ENCODE assay signal across 11 cellular contexts in genomic region chr4:121256887-121257426, GRCh38.
DNase-seq lines count a peak whose midpoint lies in the region; ATAC-seq and TF ChIP-seq lines count a peak whose summit lies in the region.
"Had no signal": no experiment of that assay in that cellular context is flagged by ENCODE, and none has a peak within 500 bp of the region (broad histone marks: within the 10 kb centered on the region; RNA-seq: fewer than 3 reads in every experiment).

No MANE protein-coding gene starts in this region.

- no peak for DNase-seq in activated CD8-positive, alpha-beta T cell treated with anti-CD3 and anti-CD28 coated beads, Interleukin-2, amount 10 ng/mL, durations not matched to agents 7 days and 5 days
- no peak for DNase-seq in naive thymus-derived CD8-positive, alpha-beta T cell
- DNase-seq in progenitor cell of endocrine pancreas (ENCODE audit: low spot score, unreplicated experiment) (no peak), foreskin melanocyte (no peak), nucleus accumbens (lab: John Stamatoyannopoulos, UW) (no peak)
- DNase-seq: activated B cell treated with CpG ODN at 0.5 μM for 24 hours, DMS79, SHP77, sigmoid colon had no signal

- H3K4me1 Mint-ChIP-seq in activated CD8-positive, alpha-beta T cell treated with anti-CD3 and anti-CD28 coated beads, Interleukin-2, amount 10 ng/mL, durations not matched to agents 7 days and 5 days (ENCODE audit: low read depth): peaks cover 58% of the 10 kb centered on the region
- peaks cover 14 to 52% (median 46%) of the 10 kb centered on the region in 4 donors for H3K4me1 Mint-ChIP-seq in naive thymus-derived CD8-positive, alpha-beta T cell
- H3K4me1 Mint-ChIP-seq in progenitor cell of endocrine pancreas (ENCODE audit: low read depth): no peaks in the 10 kb centered on the region
- H3K4me1 Mint-ChIP-seq: activated B cell treated with CpG ODN at 0.5 μM for 24 hours had no signal

- TF ChIP-seq CTCF in progenitor cell of endocrine pancreas (IDR thresholded peaks at IDR 0.05; ENCODE audit: unreplicated experiment): no peak

- CTCF ChIA-PET in activated CD8-positive, alpha-beta T cell treated with anti-CD3 and anti-CD28 coated beads, Interleukin-2, amount 10 ng/mL, durations not matched to agents 7 days and 5 days (lab: Charles Lee): interaction anchor here (0.7 to 1.7 kb wide), 3 partner anchors 51 to 65 kb away, joined by 3 to 5 read pairs (median 4); no protein-coding TSS in a partner anchor

- POLR2A ChIA-PET in activated CD8-positive, alpha-beta T cell treated with anti-CD3 and anti-CD28 coated beads, Interleukin-2, amount 10 ng/mL, durations not matched to agents 7 days and 5 days (lab: Charles Lee): interaction anchor here (0.8 kb wide), 2 partner anchors 38 to 51 kb away, joined by 3 read pairs; no protein-coding TSS in a partner anchor
- POLR2A ChIA-PET in naive thymus-derived CD8-positive, alpha-beta T cell (lab: Charles Lee): no interaction called here

- no peak overlapping the region for H3K4me3 Mint-ChIP-seq in activated CD8-positive, alpha-beta T cell treated with anti-CD3 and anti-CD28 coated beads, Interleukin-2, amount 10 ng/mL, durations not matched to agents 7 days and 5 days
- H3K4me3 Mint-ChIP-seq in naive thymus-derived CD8-positive, alpha-beta T cell: peak overlapping the region in 1 of 10 donors; percentile 28
- H3K4me3 Mint-ChIP-seq in progenitor cell of endocrine pancreas (ENCODE audit: low read depth): no peak overlapping the region
- H3K4me3 Mint-ChIP-seq: activated B cell treated with CpG ODN at 0.5 μM for 24 hours had no signal

- H3K27ac Mint-ChIP-seq in activated CD8-positive, alpha-beta T cell treated with anti-CD3 and anti-CD28 coated beads, Interleukin-2, amount 10 ng/mL, durations not matched to agents 7 days and 5 days: peak overlapping the region; percentile 90
- peak overlapping the region in 9 of 10 donors; percentile 49 to 92 (median 77) for H3K27ac Mint-ChIP-seq in naive thymus-derived CD8-positive, alpha-beta T cell
- H3K27ac Mint-ChIP-seq in progenitor cell of endocrine pancreas: no peak overlapping the region
- H3K27ac Mint-ChIP-seq: activated B cell treated with CpG ODN at 0.5 μM for 24 hours had no signal

- ATAC-seq in GM18868 (IDR thresholded peaks at IDR 0.05; ENCODE audit: unreplicated experiment): peak; percentile 1
- peak; percentile 14 for ATAC-seq in HG02798 (IDR thresholded peaks at IDR 0.05; ENCODE audit: poor library complexity, unreplicated experiment)
- ATAC-seq in activated CD8-positive, alpha-beta T cell treated with anti-CD3 and anti-CD28 coated beads, Interleukin-2, amount 10 ng/mL, durations not matched to agents 7 days and 5 days: peak; percentile 12
- ATAC-seq in naive thymus-derived CD8-positive, alpha-beta T cell: peak in 1 of 2 donors; percentile 16

- H3K9me3 Mint-ChIP-seq in activated CD8-positive, alpha-beta T cell treated with anti-CD3 and anti-CD28 coated beads, Interleukin-2, amount 10 ng/mL, durations not matched to agents 7 days and 5 days (ENCODE audit: insufficient read depth): no peaks in the 10 kb centered on the region
- no peaks in the 10 kb centered on the region for H3K9me3 Mint-ChIP-seq in naive thymus-derived CD8-positive, alpha-beta T cell
- no peaks in the 10 kb centered on the region for H3K9me3 Mint-ChIP-seq in progenitor cell of endocrine pancreas (ENCODE audit: low read depth)
- H3K9me3 Mint-ChIP-seq: activated B cell treated with CpG ODN at 0.5 μM for 24 hours had no signal

- no peaks in the 10 kb centered on the region for H3K27me3 Mint-ChIP-seq in activated CD8-positive, alpha-beta T cell treated with anti-CD3 and anti-CD28 coated beads, Interleukin-2, amount 10 ng/mL, durations not matched to agents 7 days and 5 days (ENCODE audit: low read depth)
- no peaks in the 10 kb centered on the region for H3K27me3 Mint-ChIP-seq in naive thymus-derived CD8-positive, alpha-beta T cell
- no peaks in the 10 kb centered on the region for H3K27me3 Mint-ChIP-seq in progenitor cell of endocrine pancreas
- H3K27me3 Mint-ChIP-seq: activated B cell treated with CpG ODN at 0.5 μM for 24 hours had no signal

- H3K36me3 Mint-ChIP-seq in activated CD8-positive, alpha-beta T cell treated with anti-CD3 and anti-CD28 coated beads, Interleukin-2, amount 10 ng/mL, durations not matched to agents 7 days and 5 days (ENCODE audit: low read depth): peaks cover 11% of the 10 kb centered on the region
- no peaks in the 10 kb centered on the region for H3K36me3 Mint-ChIP-seq in naive thymus-derived CD8-positive, alpha-beta T cell
- no peaks in the 10 kb centered on the region for H3K36me3 Mint-ChIP-seq in progenitor cell of endocrine pancreas (ENCODE audit: insufficient read depth)
